25 cellular contexts compared by ENCODE assay signal in genomic region chr7:155378580-155378934, GRCh38.
A peak's percentile ranks its signal among the peaks of the same experiment; 100 is the strongest.
DNase-seq lines count a peak whose midpoint lies in the region; ATAC-seq, FAIRE-seq and TF ChIP-seq lines count a peak whose summit lies in the region.
"Had no signal": no experiment of that assay in that cellular context is flagged by ENCODE, and none has a peak within 500 bp of the region (broad histone marks: within the 10 kb centered on the region; RNA-seq: fewer than 3 reads in every experiment).

No MANE protein-coding gene starts in this region.

- peaks cover 73% of the 10 kb centered on the region for H3K27me3 Mint-ChIP-seq in IgD-negative memory B cell
- H3K27me3 Mint-ChIP-seq in activated T-cell treated with anti-CD3 and anti-CD28 coated beads, Interleukin-2, amount 50 U/mL, for 72 hours (ENCODE audit: low read depth), result peaks cover 92% of the 10 kb centered on the region

- H2BK20ac ChIP-seq in H1 (ENCODE audit: low read length), result no peak overlapping the region

- H3K27ac ChIP-seq in H1 (ENCODE audit: low read depth, low read length) (no peak overlapping the region), kidney (ENCODE audit: low read depth in 2 of 2, low read length in 2 of 2) (no peak overlapping the region), Peyer's patch (no peak overlapping the region)
- H3K27ac ChIP-seq: A549, C4-2B, HL-60, SJCRH30 had no signal

- intact Hi-C loops in mucosa of descending colon (cut with DNase I, micrococcal nuclease) (no loop called here), kidney (cut with DNase I) (no loop called here)

- no peak overlapping the region for H3K4ac ChIP-seq in H1 (replicated peaks; ENCODE audit: insufficient read length, low read depth, low read length)

- no peak overlapping the region for H3K4me2 ChIP-seq in H1 (ENCODE audit: insufficient read depth in 1 of 2, low read depth in 2 of 2, low read length in 2 of 2)

- peak overlapping the region in 1 of 4 donors; percentile 7 for H3K4me3 Mint-ChIP-seq in IgD-negative memory B cell
- no peak overlapping the region for H3K4me3 Mint-ChIP-seq in activated T-cell treated with anti-CD3 and anti-CD28 coated beads, Interleukin-2, amount 50 U/mL, for 72 hours
- H3K4me3 Mint-ChIP-seq: B cell; CD8-positive, alpha-beta T cell; T-cell had no signal

- TF ChIP-seq CTCF in H1 (IDR thresholded peaks at IDR 0.05; ENCODE audit: control extremely low read depth in 1 of 3, insufficient read depth in 1 of 3, low read depth in 1 of 3, low read length in 3 of 3), result no peak
- TF ChIP-seq CTCF in mucosa of descending colon (IDR thresholded peaks at IDR 0.05), result no peak
- TF ChIP-seq CTCF in kidney (IDR thresholded peaks at IDR 0.05; ENCODE audit: borderline replicate concordance, extremely low read depth, insufficient read depth), result no peak
- no peak for TF ChIP-seq CTCF in Peyer's patch (IDR thresholded peaks at IDR 0.05)

- H2AK5ac ChIP-seq in H1 (ENCODE audit: low read depth, low read length), result no peak overlapping the region

- peak overlapping the region; percentile 32 to 88 (median 52) for H3K27ac Mint-ChIP-seq in IgD-negative memory B cell
- no peak overlapping the region for H3K27ac Mint-ChIP-seq in activated T-cell treated with anti-CD3 and anti-CD28 coated beads, Interleukin-2, amount 50 U/mL, for 72 hours
- H3K27ac Mint-ChIP-seq: B cell; CD8-positive, alpha-beta T cell; T-cell had no signal

- CTCF ChIA-PET in H1 (lab: Charles Lee; ENCODE audit: partially characterized antibody), result interaction anchor here (0.8 to 6.3 kb wide), 14 partner anchors 9 to 165 kb away, joined by 3 to 81 read pairs (median 5); no protein-coding TSS in a partner anchor

- no peak overlapping the region for H4K8ac ChIP-seq in H1 (ENCODE audit: extremely low read depth, insufficient read depth, low read length)

- H3K9me3 Mint-ChIP-seq in IgD-negative memory B cell, result no peaks in the 10 kb centered on the region
- H3K9me3 Mint-ChIP-seq in activated T-cell treated with anti-CD3 and anti-CD28 coated beads, Interleukin-2, amount 50 U/mL, for 72 hours, result no peaks in the 10 kb centered on the region
- H3K9me3 Mint-ChIP-seq: CD8-positive, alpha-beta T cell; T-cell had no signal

- H3K79me1 ChIP-seq in H1 (ENCODE audit: low read depth, low read length), result no peaks in the 10 kb centered on the region

- no peak overlapping the region for H2BK5ac ChIP-seq in H1 (ENCODE audit: low read depth, low read length)

- no peak overlapping the region for H2BK15ac ChIP-seq in H1 (ENCODE audit: low read length)

- no peaks in the 10 kb centered on the region for H3K36me3 Mint-ChIP-seq in IgD-negative memory B cell
- peaks cover 0 to 2% of the 10 kb centered on the region in 2 donors for H3K36me3 Mint-ChIP-seq in activated T-cell treated with anti-CD3 and anti-CD28 coated beads, Interleukin-2, amount 50 U/mL, for 72 hours (ENCODE audit: insufficient read depth in 2 of 2)
- H3K36me3 Mint-ChIP-seq: CD8-positive, alpha-beta T cell; T-cell had no signal

- H3K14ac ChIP-seq in H1 (ENCODE audit: insufficient read length), result no peak overlapping the region

- H3K9me3 ChIP-seq in H1 (ENCODE audit: insufficient read depth in 2 of 2, low read depth in 1 of 2, low read length in 1 of 2) (no peaks in the 10 kb centered on the region; a peak in 1 of 4 replicates), mucosa of descending colon (no peaks in the 10 kb centered on the region), kidney (ENCODE audit: control insufficient read depth in 1 of 2, low read length in 2 of 2) (no peaks in the 10 kb centered on the region), Peyer's patch (no peaks in the 10 kb centered on the region)
- H3K9me3 ChIP-seq: A549, SJCRH30 had no signal

- ATAC-seq in mucosa of descending colon, result peak; percentile 15
- no peak for ATAC-seq in activated T-cell treated with anti-CD3 and anti-CD28 coated beads, Interleukin-2, amount 50 U/mL, for 72 hours (replicated peaks in 1 of 2)
- ATAC-seq: CD8-positive, alpha-beta T cell; T-cell had no signal

- H3K4me3 ChIP-seq in H1 (ENCODE audit: extremely low read depth in 1 of 4, insufficient read depth in 2 of 4, low read depth in 3 of 4, low read length in 4 of 4) (no peak overlapping the region), mucosa of descending colon (no peak overlapping the region), kidney (ENCODE audit: low read length in 2 of 2) (no peak overlapping the region), Peyer's patch (no peak overlapping the region)
- H3K4me3 ChIP-seq: SJCRH30 had no signal

- no peak overlapping the region for H2BK12ac ChIP-seq in H1 (ENCODE audit: low read depth, low read length)

- no peak for TF ChIP-seq POLR2A in H1 (IDR thresholded peaks at IDR 0.05; ENCODE audit: control extremely low read depth in 1 of 2, low read depth in 2 of 2, low read length in 2 of 2)
- no peak for TF ChIP-seq POLR2A in Peyer's patch (IDR thresholded peaks at IDR 0.05)

- H3K36me3 ChIP-seq in H1 (ENCODE audit: control insufficient read depth in 2 of 4, insufficient read depth in 4 of 4, low read length in 3 of 4), result peaks cover 0 to 6% (median 0%) of the 10 kb centered on the region in 4 experiments; a peak in 1 of 8 replicates
- H3K36me3 ChIP-seq in mucosa of descending colon (ENCODE audit: low read depth), result no peaks in the 10 kb centered on the region
- H3K36me3 ChIP-seq in kidney (ENCODE audit: control insufficient read depth in 1 of 2, insufficient read depth in 2 of 2, low read length in 2 of 2), result no peaks in the 10 kb centered on the region
- H3K36me3 ChIP-seq in Peyer's patch, result no peaks in the 10 kb centered on the region
- H3K36me3 ChIP-seq: SJCRH30 had no signal

- H3K4me1 ChIP-seq in H1 (replicated peaks in 1 of 4; ENCODE audit: control insufficient read depth in 3 of 4, insufficient read depth in 4 of 4, low read length in 3 of 4) (peaks cover 0 to 26% (median 12%) of the 10 kb centered on the region in 4 experiments; a peak in 5 of 7 replicates), mucosa of descending colon (ENCODE audit: low read depth) (peaks cover 63% of the 10 kb centered on the region), kidney (ENCODE audit: control insufficient read depth in 1 of 2, insufficient read depth in 1 of 2, low read depth in 1 of 2, low read length in 2 of 2) (peaks cover 0 to 18% of the 10 kb centered on the region in 2 donors), Peyer's patch (peaks cover 0 to 67% (median 28%) of the 10 kb centered on the region in 4 donors)
- H3K4me1 ChIP-seq: SJCRH30 had no signal

- H3K23ac ChIP-seq in H1 (ENCODE audit: insufficient read length), result no peak overlapping the region

- no peak overlapping the region for H2AFZ ChIP-seq in H1 (ENCODE audit: low read length)

- no peak overlapping the region for H2BK120ac ChIP-seq in H1 (replicated peaks; ENCODE audit: low read depth, low read length)

- H3K18ac ChIP-seq in H1 (ENCODE audit: extremely low read depth, low read length), result no peak overlapping the region

- H4K20me1 ChIP-seq in H1 (replicated peaks in 1 of 2; ENCODE audit: control insufficient read depth in 1 of 2, insufficient read depth in 2 of 2, low read length in 2 of 2), result peaks cover 39 to 44% of the 10 kb centered on the region in 2 experiments

- POLR2A ChIA-PET in H1 (lab: Charles Lee; ENCODE audit: partially characterized antibody), result interaction anchor here (1.4 to 1.5 kb wide), 2 partner anchors 72 to 75 kb away, joined by 4 to 7 read pairs; no protein-coding TSS in a partner anchor

- 15% methylated on average over 6 of the region's 6 CpGs; no CpG with 5 or more reads in 1 of the 2 experiments for WGBS in H1 (ENCODE audit: extremely low coverage in 1 of 2, insufficient coverage in 1 of 2, insufficient read length in 1 of 2, insufficient replicate concordance in 2 of 2, low coverage in 1 of 2, low lambda C conversion rate in 2 of 2, missing lambda C conversion rate in 1 of 2), 2 experiments

- H4K91ac ChIP-seq in H1 (replicated peaks; ENCODE audit: insufficient read length, low read length), result no peak overlapping the region

- no peak overlapping the region for H3K56ac ChIP-seq in H1 (replicated peaks; ENCODE audit: insufficient read length, low read depth, low read length)

- FAIRE-seq in H1 (lab: Jason Lieb, UNC) (no peak), kidney (lab: Jason Lieb, UNC) (no peak)
- FAIRE-seq: A549, GM12891, H54 had no signal

- H4K5ac ChIP-seq in H1 (ENCODE audit: insufficient read length, low read depth, low read length), result no peak overlapping the region

- H3K23me2 ChIP-seq in H1 (ENCODE audit: low read depth, low read length), result peaks cover 3% of the 10 kb centered on the region

- H3K27me3 ChIP-seq in H1 (replicated peaks in 1 of 4; ENCODE audit: control insufficient read depth in 3 of 4, extremely low read depth in 1 of 4, insufficient read depth in 3 of 4, low read length in 3 of 4) (peaks cover 98 to 100% (median 99%) of the 10 kb centered on the region in 4 experiments), Peyer's patch (peaks cover 0 to 76% of the 10 kb centered on the region in 2 donors)

- DNase-seq in COR-L47 (lab: John Stamatoyannopoulos, UW) (peak; percentile 54), H1 (ENCODE audit: low read depth in 1 of 2, low spot score in 2 of 2) (no peak), mucosa of descending colon (no peak), kidney (no peak), Peyer's patch (no peak), NCI-H748 treated with DMSO at 0.1 percent for 48 hours (lab: John Stamatoyannopoulos, UW) (no peak)
- no peak for DNase-seq in activated T-cell treated with anti-CD3 and anti-CD28 coated beads, Interleukin-2, amount 50 U/mL, for 72 hours
- DNase-seq: CD8-positive, alpha-beta T cell; DMS79 treated with DMSO at 0.1 percent for 48 hours; MV-4-11; NCI-H2029 treated with DMSO at 0.1 percent for 48 hours; NCI-H226; NCI-H510A; NCI-H69; NK-92 treated with Interleukin-12 subunit alpha and Interleukin-12 subunit beta, amount 100 ng/mL, for 24 hours; PC-3; SJCRH30; T-cell had no signal

- no peak overlapping the region for H3K9ac ChIP-seq in H1 (replicated peaks in 1 of 4; ENCODE audit: extremely low read depth in 1 of 4, low read depth in 3 of 4, low read length in 3 of 4)
- no peak overlapping the region for H3K9ac ChIP-seq in kidney (ENCODE audit: low read length in 2 of 2)

- H3K4me1 Mint-ChIP-seq in IgD-negative memory B cell, result peaks cover 22 to 36% (median 29%) of the 10 kb centered on the region in 3 donors
- peaks cover 51% of the 10 kb centered on the region for H3K4me1 Mint-ChIP-seq in activated T-cell treated with anti-CD3 and anti-CD28 coated beads, Interleukin-2, amount 50 U/mL, for 72 hours (ENCODE audit: low read depth)

- no peak for TF ChIP-seq EP300 in H1 (IDR thresholded peaks at IDR 0.05; ENCODE audit: borderline replicate concordance in 1 of 2, low read depth in 2 of 2, low read length in 2 of 2)

- H3K79me2 ChIP-seq in H1 (ENCODE audit: control insufficient read depth in 1 of 2, insufficient read depth in 2 of 2, low read length in 2 of 2), result no peaks in the 10 kb centered on the region

- no peak for TF ChIP-seq RAD21 in H1 (IDR thresholded peaks at IDR 0.05 in 1 of 2, conservative IDR thresholded peaks at IDR 0.05 in 1 of 2; ENCODE audit: low read depth in 2 of 2, low read length in 2 of 2)

TF ChIP-seq in H1, 55 proteins besides CTCF, POLR2A, EP300 and RAD21:
- no peak for TF ChIP-seq SP1 (IDR thresholded peaks at IDR 0.05; ENCODE audit: low read depth, low read length)
- TF ChIP-seq SUZ12 (IDR thresholded peaks at IDR 0.05; ENCODE audit: low read length), result peak; percentile 25; the same call in 1 of the 2 replicates
